In the genomic region with DNA sequence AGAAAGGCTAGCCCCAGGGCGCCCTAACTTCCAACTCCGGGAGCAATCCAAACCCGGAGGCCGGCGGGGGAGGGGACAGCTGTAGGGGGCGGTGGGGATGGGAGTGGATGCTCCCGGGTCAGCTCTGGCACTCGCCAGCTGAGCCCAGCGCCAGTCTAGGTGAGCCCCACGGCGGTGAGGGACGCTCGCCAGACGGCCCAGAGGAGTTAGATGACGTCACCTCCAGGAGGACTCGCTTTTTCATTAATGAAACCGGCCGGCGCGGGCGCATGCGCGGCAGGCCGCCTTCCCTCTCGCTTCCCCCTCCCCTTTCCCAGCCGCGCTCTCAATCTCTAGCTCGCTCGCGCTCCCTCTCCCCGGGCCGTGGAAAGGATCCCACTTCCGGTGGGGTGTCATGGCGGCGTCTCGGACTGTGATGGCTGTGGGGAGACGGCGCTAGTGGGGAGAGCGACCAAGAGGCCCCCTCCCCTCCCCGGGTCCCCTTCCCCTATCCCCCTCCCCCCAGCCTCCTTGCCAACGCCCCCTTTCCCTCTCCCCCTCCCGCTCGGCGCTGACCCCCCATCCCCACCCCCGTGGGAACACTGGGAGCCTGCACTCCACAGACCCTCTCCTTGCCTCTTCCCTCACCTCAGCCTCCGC, we compare ENCODE assay signal across 1 cellular context.
TF ChIP-seq lines count a peak whose summit lies in the region.

A gene with protein sequence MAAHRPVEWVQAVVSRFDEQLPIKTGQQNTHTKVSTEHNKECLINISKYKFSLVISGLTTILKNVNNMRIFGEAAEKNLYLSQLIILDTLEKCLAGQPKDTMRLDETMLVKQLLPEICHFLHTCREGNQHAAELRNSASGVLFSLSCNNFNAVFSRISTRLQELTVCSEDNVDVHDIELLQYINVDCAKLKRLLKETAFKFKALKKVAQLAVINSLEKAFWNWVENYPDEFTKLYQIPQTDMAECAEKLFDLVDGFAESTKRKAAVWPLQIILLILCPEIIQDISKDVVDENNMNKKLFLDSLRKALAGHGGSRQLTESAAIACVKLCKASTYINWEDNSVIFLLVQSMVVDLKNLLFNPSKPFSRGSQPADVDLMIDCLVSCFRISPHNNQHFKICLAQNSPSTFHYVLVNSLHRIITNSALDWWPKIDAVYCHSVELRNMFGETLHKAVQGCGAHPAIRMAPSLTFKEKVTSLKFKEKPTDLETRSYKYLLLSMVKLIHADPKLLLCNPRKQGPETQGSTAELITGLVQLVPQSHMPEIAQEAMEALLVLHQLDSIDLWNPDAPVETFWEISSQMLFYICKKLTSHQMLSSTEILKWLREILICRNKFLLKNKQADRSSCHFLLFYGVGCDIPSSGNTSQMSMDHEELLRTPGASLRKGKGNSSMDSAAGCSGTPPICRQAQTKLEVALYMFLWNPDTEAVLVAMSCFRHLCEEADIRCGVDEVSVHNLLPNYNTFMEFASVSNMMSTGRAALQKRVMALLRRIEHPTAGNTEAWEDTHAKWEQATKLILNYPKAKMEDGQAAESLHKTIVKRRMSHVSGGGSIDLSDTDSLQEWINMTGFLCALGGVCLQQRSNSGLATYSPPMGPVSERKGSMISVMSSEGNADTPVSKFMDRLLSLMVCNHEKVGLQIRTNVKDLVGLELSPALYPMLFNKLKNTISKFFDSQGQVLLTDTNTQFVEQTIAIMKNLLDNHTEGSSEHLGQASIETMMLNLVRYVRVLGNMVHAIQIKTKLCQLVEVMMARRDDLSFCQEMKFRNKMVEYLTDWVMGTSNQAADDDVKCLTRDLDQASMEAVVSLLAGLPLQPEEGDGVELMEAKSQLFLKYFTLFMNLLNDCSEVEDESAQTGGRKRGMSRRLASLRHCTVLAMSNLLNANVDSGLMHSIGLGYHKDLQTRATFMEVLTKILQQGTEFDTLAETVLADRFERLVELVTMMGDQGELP (N-terminal part only) (plus strand): TSS at position 378 of the 639 bp plus-strand sequence. CDS start 333 bp downstream, outside the sequence.

TF ChIP-seq in H1, 55 proteins besides CTCF, POLR2A, EP300 and RAD21 (continued from another document):
- TF ChIP-seq, protein P1, sequence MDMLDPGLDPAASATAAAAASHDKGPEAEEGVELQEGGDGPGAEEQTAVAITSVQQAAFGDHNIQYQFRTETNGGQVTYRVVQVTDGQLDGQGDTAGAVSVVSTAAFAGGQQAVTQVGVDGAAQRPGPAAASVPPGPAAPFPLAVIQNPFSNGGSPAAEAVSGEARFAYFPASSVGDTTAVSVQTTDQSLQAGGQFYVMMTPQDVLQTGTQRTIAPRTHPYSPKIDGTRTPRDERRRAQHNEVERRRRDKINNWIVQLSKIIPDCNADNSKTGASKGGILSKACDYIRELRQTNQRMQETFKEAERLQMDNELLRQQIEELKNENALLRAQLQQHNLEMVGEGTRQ (IDR thresholded peaks at IDR 0.05; ENCODE audit: low read length) = no peak
- TF ChIP-seq GTF2F1 (IDR thresholded peaks at IDR 0.05; ENCODE audit: borderline replicate concordance, low read depth, low read length) (no peak), ZNF274 (IDR thresholded peaks at IDR 0.05; ENCODE audit: borderline replicate concordance, extremely low read depth, low read length) (no peak), SAP30 (IDR thresholded peaks at IDR 0.05; ENCODE audit: insufficient read depth, insufficient replicate concordance, low read length) (no peak), RFX5 (IDR thresholded peaks at IDR 0.05; ENCODE audit: borderline replicate concordance, low read depth, low read length) (no peak), KDM5A (IDR thresholded peaks at IDR 0.05; ENCODE audit: low read length) (no peak), HDAC2 (IDR thresholded peaks at IDR 0.05; ENCODE audit: borderline replicate concordance in 1 of 2, low read depth in 2 of 2, low read length in 2 of 2) (peak in 1 of 2 experiments; percentile 94; a peak in 1 of 4 replicates)
- TF ChIP-seq, protein P2, sequence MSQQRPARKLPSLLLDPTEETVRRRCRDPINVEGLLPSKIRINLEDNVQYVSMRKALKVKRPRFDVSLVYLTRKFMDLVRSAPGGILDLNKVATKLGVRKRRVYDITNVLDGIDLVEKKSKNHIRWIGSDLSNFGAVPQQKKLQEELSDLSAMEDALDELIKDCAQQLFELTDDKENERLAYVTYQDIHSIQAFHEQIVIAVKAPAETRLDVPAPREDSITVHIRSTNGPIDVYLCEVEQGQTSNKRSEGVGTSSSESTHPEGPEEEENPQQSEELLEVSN (IDR thresholded peaks at IDR 0.05) = no peak
TF ChIP-seq in H1: peak in this region for 19.
